Comparison of ENCODE assay signal across 8 cellular contexts in the genomic region with DNA sequence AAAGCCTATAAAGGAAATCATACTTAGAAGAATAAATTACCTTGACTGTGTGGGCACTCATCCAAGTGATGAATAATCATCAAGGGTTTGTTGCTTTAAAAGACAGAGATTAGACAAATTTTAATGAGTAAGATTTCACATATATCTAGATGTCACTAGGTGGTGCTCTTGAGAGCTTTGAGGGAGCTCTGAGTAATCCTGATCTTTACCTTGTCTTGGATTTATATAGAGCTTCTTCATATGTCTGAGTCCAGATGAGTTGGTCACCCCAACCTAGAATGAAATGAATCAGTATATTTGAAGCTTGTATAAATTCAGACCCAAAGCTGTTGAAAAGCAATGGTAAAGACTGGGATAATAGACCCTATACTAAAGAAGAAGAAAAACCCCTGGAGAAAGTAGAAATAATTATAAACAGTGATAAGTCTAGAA. TPM values are rescaled to one million over a fixed set of nuclear protein-coding genes. Genes with fewer than 3 reads are reported as not detected.
DNase-seq lines count a peak whose midpoint lies in the region; ATAC-seq, FAIRE-seq and TF ChIP-seq lines count a peak whose summit lies in the region.

No MANE protein-coding gene starts in this region.

- H3K9me3 ChIP-seq in cardiac muscle cell (ENCODE audit: low read depth), result no peaks in the 10 kb centered on the region
- H3K9me3 ChIP-seq in HepG2 (ENCODE audit: low read length), result no peaks in the 10 kb centered on the region

- no peak for TF ChIP-seq EP300 in HepG2 (IDR thresholded peaks at IDR 0.05; ENCODE audit: low read depth in 2 of 2, low read length in 2 of 2)
- TF ChIP-seq EP300 in HepG2 (CRISPR knock-in tag; IDR thresholded peaks at IDR 0.05; ENCODE audit: borderline replicate concordance), result no peak

- no peak overlapping the region for H2AFZ ChIP-seq in HepG2 (ENCODE audit: low read length)

- no peak overlapping the region for H3K4me2 ChIP-seq in HepG2 (ENCODE audit: low read depth, low read length)

- no peaks in the 10 kb centered on the region for H4K20me1 ChIP-seq in HepG2 (ENCODE audit: insufficient read depth, low read length)

- H3K79me2 ChIP-seq in HepG2 (ENCODE audit: insufficient read depth, low read length), result no peaks in the 10 kb centered on the region

- no peak for TF ChIP-seq RAD21 in HepG2 (CRISPR knock-in tag; IDR thresholded peaks at IDR 0.05)

- in situ Hi-C loops in HepG2 (cut with HindIII; ENCODE audit: extremely low pct_ligation_motif_present, low pct_unique_long_range_greater_than_20kb), result loop anchor here (5.0 kb wide), 1 partner anchor 116 kb away; no protein-coding TSS in a partner anchor

- no TSS peak for BruUV-seq in HepG2 (replicated peaks; lab: Mats Ljungman, UMichigan)

- intact Hi-C loops in Right ventricle myocardium inferior (cut with DNase I) (loop anchor here (5.0 kb wide), 1 partner anchor 116 kb away; no protein-coding TSS in a partner anchor), HepG2 (cut with micrococcal nuclease; ENCODE audit: unreplicated experiment) (loop anchor here (2.0 kb wide), 1 partner anchor 118 kb away; no protein-coding TSS in a partner anchor)

- no peak overlapping the region for H3K27ac ChIP-seq in cardiac muscle cell
- no peak overlapping the region for H3K27ac ChIP-seq in HepG2 (ENCODE audit: extremely low read length, insufficient read depth, low read length)

- H3K4me3 ChIP-seq in cardiac muscle cell, result no peak overlapping the region
- no peak overlapping the region for H3K4me3 ChIP-seq in HepG2 (replicated peaks in 1 of 3; ENCODE audit: insufficient read depth in 1 of 3, low read depth in 2 of 3, low read length in 3 of 3)

- peak; percentile 44 for FAIRE-seq in HepG2 (lab: Jason Lieb, UNC)

- peak; percentile 55 to 68 for DNase-seq in cardiac muscle cell (ENCODE audit: low read depth in 1 of 2, low spot score in 1 of 2)
- DNase-seq in Right ventricle myocardium inferior (ENCODE audit: missing footprints), result no peak
- peak; percentile 68 for DNase-seq in NCI-H460 (ENCODE audit: extremely low read depth, low read depth)
- peak; percentile 68 for DNase-seq in astrocyte of the hippocampus (ENCODE audit: low read depth, low spot score)
- DNase-seq in HepG2 (ENCODE audit: low spot score), result peak; percentile 27
- DNase-seq in islet precursor cell, result no peak

- H3K4me1 ChIP-seq in cardiac muscle cell (ENCODE audit: low read depth) (no peaks in the 10 kb centered on the region), HepG2 (ENCODE audit: insufficient read depth, low read length) (peaks cover 23% of the 10 kb centered on the region)

- H3K27me3 ChIP-seq in cardiac muscle cell (no peaks in the 10 kb centered on the region), HepG2 (ENCODE audit: control insufficient read depth in 1 of 2, insufficient read depth in 2 of 2, low read length in 2 of 2) (no peaks in the 10 kb centered on the region)

- no peak overlapping the region for H3K9ac ChIP-seq in HepG2 (ENCODE audit: insufficient read depth, low read depth, low read length)

- POLR2A ChIA-PET in HepG2 (lab: Yijun Ruan, JAX), result no interaction called here

- TF ChIP-seq POLR2A in HepG2 (IDR thresholded peaks at IDR 0.05; ENCODE audit: insufficient read depth in 1 of 2, low read depth in 2 of 2, low read length in 2 of 2), result no peak

- no peak for ATAC-seq in Right ventricle myocardium inferior
- ATAC-seq in HG03159 (IDR thresholded peaks at IDR 0.05; ENCODE audit: unreplicated experiment), result peak; percentile 86
- ATAC-seq in HepG2, result peak; percentile 59
- no peak for ATAC-seq in HG03460 (IDR thresholded peaks at IDR 0.05; ENCODE audit: unreplicated experiment)

- CTCF ChIA-PET in HepG2 (lab: Yijun Ruan, JAX; ENCODE audit: low intra/inter-chr PET ratio, low total read pairs), result interaction anchor here (3.0 kb wide), 1 partner anchor 117 kb away, joined by 15 read pairs; no protein-coding TSS in a partner anchor

- peak; percentile 63 for TF ChIP-seq CTCF in cardiac muscle cell (IDR thresholded peaks at IDR 0.05; ENCODE audit: low read depth, low read length)
- peak; percentile 43 for TF ChIP-seq CTCF in HepG2 (CRISPR knock-in tag; IDR thresholded peaks at IDR 0.05)

- H3K36me3 ChIP-seq in cardiac muscle cell (no peaks in the 10 kb centered on the region), HepG2 (replicated peaks in 1 of 2; ENCODE audit: control insufficient read depth in 1 of 2, insufficient read depth in 2 of 2, low read length in 2 of 2) (no peaks in the 10 kb centered on the region)

TF ChIP-seq in HepG2, 621 proteins besides CTCF, POLR2A, EP300 and RAD21 (continues in another document):
- no peak for TF ChIP-seq ARNT2 (CRISPR knock-in tag; IDR thresholded peaks at IDR 0.05; ENCODE audit: low read depth)
- TF ChIP-seq ZNF597 (CRISPR knock-in tag; IDR thresholded peaks at IDR 0.05), result no peak

RNA-seq across cellular contexts. Expression of gene AGR2, which starts 3.7 kb away (rescaled TPM):
- total RNA-seq in cardiac muscle cell (not detected in 2 replicates), Right ventricle myocardium inferior (not detected), HepG2 (2016; rRNA removed; fragmentation: Illumina TruSeq; extraction: Trizol) (1.3 and 2.9 TPM in 2 replicates)
- polyA plus RNA-seq in cardiac muscle cell (0.38 TPM in 1 of 2 replicates, not detected in the other), HepG2 (2011; rRNA removed) (1.7 and 2.2 TPM in 2 replicates)
- total RNA-seq in NCI-H460 (2014; rRNA removed; shearing (Covaris generic)), result 650 and 769 TPM in 2 replicates
- 348 and 493 TPM in 2 replicates for polyA plus RNA-seq in NCI-H460 (2014; cell fraction: nucleus; rRNA removed)
- 0.88 and 1.6 TPM in 2 replicates for total RNA-seq in HepG2 (2016; cell fraction: cytosol; rRNA removed; fragmentation: Illumina TruSeq; extraction: Trizol; ENCODE audit: low read depth)
- total RNA-seq in HepG2 (2016; cell fraction: insoluble cytoplasmic fraction; rRNA removed; fragmentation: Illumina TruSeq; extraction: Trizol), result 2.5 and 2.9 TPM in 2 replicates
- total RNA-seq in HepG2 (2016; cell fraction: membrane; rRNA removed; fragmentation: Illumina TruSeq; extraction: Trizol), result 1.3 and 1.4 TPM in 2 replicates
- 3.7 and 5.2 TPM in 2 replicates for total RNA-seq in HepG2 (2016; cell fraction: nucleus; rRNA removed; fragmentation: Illumina TruSeq; extraction: Trizol)
- 5.0 and 7.9 TPM in 2 replicates for polyA plus RNA-seq in HepG2 (2011; cell fraction: cytosol; rRNA removed)
- polyA plus RNA-seq in HepG2 (2011; cell fraction: nucleus; rRNA removed), result 0.51 and 1.4 TPM in 2 replicates
- polyA plus RNA-seq in HepG2 (2012), result 1.3 and 2.3 TPM in 2 replicates
- polyA plus RNA-seq in HepG2 (2016; cell fraction: cytosol; fragmentation: Illumina TruSeq; extraction: Trizol; ENCODE audit: low read depth), result 0.35 and 1.4 TPM in 2 replicates
- 1.1 and 2.6 TPM in 2 replicates for polyA plus RNA-seq in HepG2 (2016; cell fraction: insoluble cytoplasmic fraction; fragmentation: Illumina TruSeq; extraction: Trizol; ENCODE audit: low read depth)
- polyA plus RNA-seq in HepG2 (2016; cell fraction: membrane; fragmentation: Illumina TruSeq; extraction: Trizol; ENCODE audit: low read depth), result 0.48 and 1.1 TPM in 2 replicates
- polyA plus RNA-seq in HepG2 (2016; cell fraction: nucleus; fragmentation: Illumina TruSeq; extraction: Trizol; ENCODE audit: insufficient read depth, low read depth), result 4.6 and 6.6 TPM in 2 replicates
- polyA minus RNA-seq in HepG2 (2011; rRNA and poly(A)+ RNA removed; ENCODE audit: low replicate concordance), result 2.1 and 4.6 TPM in 2 replicates
- 0.88 and 1.9 TPM in 2 replicates for polyA minus RNA-seq in HepG2 (2011; cell fraction: cytosol; rRNA and poly(A)+ RNA removed)
- 0.25 TPM in 1 of 2 replicates, not detected in the other for polyA minus RNA-seq in HepG2 (2011; cell fraction: nucleus; rRNA and poly(A)+ RNA removed)

RNA-seq across cellular contexts. Expression of gene TSPAN13, which starts 47.6 kb away (rescaled TPM):
- total RNA-seq in cardiac muscle cell, result 34.2 and 63.6 TPM in 2 replicates
- polyA plus RNA-seq in cardiac muscle cell, result 103 and 152 TPM in 2 replicates
- total RNA-seq in Right ventricle myocardium inferior, result 16.7 TPM
- 31.4 and 37.3 TPM in 2 replicates for total RNA-seq in NCI-H460 (2014; rRNA removed; shearing (Covaris generic))
- polyA plus RNA-seq in NCI-H460 (2014; cell fraction: nucleus; rRNA removed), result 34.5 and 41.4 TPM in 2 replicates
- 4.7 and 6.2 TPM in 2 replicates for total RNA-seq in HepG2 (2016; rRNA removed; fragmentation: Illumina TruSeq; extraction: Trizol)
- 3.1 and 3.7 TPM in 2 replicates for total RNA-seq in HepG2 (2016; cell fraction: cytosol; rRNA removed; fragmentation: Illumina TruSeq; extraction: Trizol; ENCODE audit: low read depth)
- total RNA-seq in HepG2 (2016; cell fraction: insoluble cytoplasmic fraction; rRNA removed; fragmentation: Illumina TruSeq; extraction: Trizol), result 4.8 and 7.0 TPM in 2 replicates
- 5.3 and 5.7 TPM in 2 replicates for total RNA-seq in HepG2 (2016; cell fraction: membrane; rRNA removed; fragmentation: Illumina TruSeq; extraction: Trizol)
- 7.2 and 7.6 TPM in 2 replicates for total RNA-seq in HepG2 (2016; cell fraction: nucleus; rRNA removed; fragmentation: Illumina TruSeq; extraction: Trizol)
- 5.8 and 6.4 TPM in 2 replicates for polyA plus RNA-seq in HepG2 (2011; rRNA removed)
- polyA plus RNA-seq in HepG2 (2011; cell fraction: cytosol; rRNA removed), result 2.9 and 4.7 TPM in 2 replicates
- 0.72 and 1.4 TPM in 2 replicates for polyA plus RNA-seq in HepG2 (2011; cell fraction: nucleus; rRNA removed)
- 4.5 and 4.8 TPM in 2 replicates for polyA plus RNA-seq in HepG2 (2012)
- polyA plus RNA-seq in HepG2 (2016; cell fraction: cytosol; fragmentation: Illumina TruSeq; extraction: Trizol; ENCODE audit: low read depth), result 6.5 and 8.4 TPM in 2 replicates
- 8.4 and 8.8 TPM in 2 replicates for polyA plus RNA-seq in HepG2 (2016; cell fraction: insoluble cytoplasmic fraction; fragmentation: Illumina TruSeq; extraction: Trizol; ENCODE audit: low read depth)
- polyA plus RNA-seq in HepG2 (2016; cell fraction: membrane; fragmentation: Illumina TruSeq; extraction: Trizol; ENCODE audit: low read depth), result 9.8 and 11.1 TPM in 2 replicates
- polyA plus RNA-seq in HepG2 (2016; cell fraction: nucleus; fragmentation: Illumina TruSeq; extraction: Trizol; ENCODE audit: insufficient read depth, low read depth), result 18.0 and 18.5 TPM in 2 replicates
- polyA minus RNA-seq in HepG2 (2011; rRNA and poly(A)+ RNA removed; ENCODE audit: low replicate concordance), result 2.2 and 2.7 TPM in 2 replicates
- polyA minus RNA-seq in HepG2 (2011; cell fraction: cytosol; rRNA and poly(A)+ RNA removed), result 1.1 and 4.4 TPM in 2 replicates
- 1.0 and 1.5 TPM in 2 replicates for polyA minus RNA-seq in HepG2 (2011; cell fraction: nucleus; rRNA and poly(A)+ RNA removed)

Comparison
In these comparisons a context has a peak if more than half of its experiments do, and no peak if none do; other contexts are left out.
1. DNase-seq: peak in cardiac muscle cell (2 of 2), NCI-H460 (single experiment), astrocyte of the hippocampus (single experiment) and HepG2 (single experiment); none in Right ventricle myocardium inferior (single experiment) and islet precursor cell (single experiment).
2. ATAC-seq: peak in HG03159 (single experiment) and HepG2 (single experiment); none in Right ventricle myocardium inferior (single experiment) and HG03460 (single experiment).
3. RNA of gene AGR2, which starts 3.7 kb away (total RNA-seq): 650 to 769 TPM in NCI-H460; 0.88 to 5.2 TPM in HepG2, not detected in cardiac muscle cell and not detected in Right ventricle myocardium inferior (single experiment); every median in the first group is over 100 times any median in the second.